8 cellular contexts compared by ENCODE assay signal in genomic region chr22:23591203-23591791, GRCh38. TPM values are rescaled to one million over a fixed set of nuclear protein-coding genes. Genes with fewer than 3 reads are reported as not detected.
A peak's percentile ranks its signal among the peaks of the same experiment; 100 is the strongest.
DNase-seq lines count a peak whose midpoint lies in the region; ATAC-seq lines count a peak whose summit lies in the region.

No MANE protein-coding gene starts in this region.

- no peak overlapping the region for H2BK15ac ChIP-seq in mesendoderm (replicated peaks; ENCODE audit: low read depth)

- no peaks in the 10 kb centered on the region for H3K79me1 ChIP-seq in mesendoderm (ENCODE audit: low read length)

- no peaks in the 10 kb centered on the region for H3K79me2 ChIP-seq in mesendoderm (ENCODE audit: control insufficient read depth, insufficient read depth, low read length)

- H4K5ac ChIP-seq in mesendoderm (ENCODE audit: low read length), result no peak overlapping the region

- no peak overlapping the region for H3K27ac ChIP-seq in mesendoderm (ENCODE audit: low read depth, low read length)

- H3K18ac ChIP-seq in mesendoderm (ENCODE audit: low read length), result no peak overlapping the region

- no CpG with 5 or more reads among the region's 11 CpGs for WGBS in mesendoderm (ENCODE audit: extremely low coverage, insufficient coverage, low lambda C conversion rate)

- DNase-seq in NCI-H2107 treated with DMSO at 0.1 percent for 48 hours (lab: John Stamatoyannopoulos, UW; ENCODE audit: unreplicated experiment) (peak; percentile 1), NCI-H2107 (lab: John Stamatoyannopoulos, UW) (no peak), NCI-H2227 treated with DMSO at 0.1 percent for 48 hours (lab: John Stamatoyannopoulos, UW) (peak; percentile 22), ecto neural progenitor cell (ENCODE audit: low spot score) (peak; percentile 87), mesendoderm (peak; percentile 84)
- DNase-seq in activated CD4-positive, alpha-beta T cell treated with anti-CD3 and anti-CD28 coated beads, Interleukin-2, amount 50 U/mL, for 4 hours, result peak; percentile 49 to 50
- DNase-seq in stimulated activated CD8-positive, alpha-beta memory T cell treated with anti-CD3 and anti-CD28 coated beads, Interleukin-2, amount 100 ng/mL, for 1 hour (ENCODE audit: low read depth in 2 of 2), result peak; percentile 11 to 33

- peaks cover 3% of the 10 kb centered on the region for H3K4me1 ChIP-seq in mesendoderm (ENCODE audit: control insufficient read depth, low read depth, low read length)

- H3K4ac ChIP-seq in mesendoderm (ENCODE audit: low read depth, low read length), result no peak overlapping the region

- no peak for ATAC-seq in GM21528 (IDR thresholded peaks at IDR 0.05; ENCODE audit: low FRiP score, unreplicated experiment)

- no peak overlapping the region for H4K8ac ChIP-seq in mesendoderm (ENCODE audit: low read depth, low read length)

- peak overlapping the region; percentile 33 for H3K9ac ChIP-seq in mesendoderm (ENCODE audit: low read length)

- peak overlapping the region; percentile 51 for H3K56ac ChIP-seq in mesendoderm (ENCODE audit: low read length)

- no peak overlapping the region for H3K4me3 ChIP-seq in mesendoderm (ENCODE audit: low read length)

- H3K27me3 ChIP-seq in mesendoderm (ENCODE audit: insufficient read depth, low read length, poor library complexity), result no peaks in the 10 kb centered on the region

- H3K4me2 ChIP-seq in mesendoderm (ENCODE audit: low read length), result no peak overlapping the region

- H2BK120ac ChIP-seq in mesendoderm (ENCODE audit: low read depth, low read length), result no peak overlapping the region

- H3K23ac ChIP-seq in mesendoderm (ENCODE audit: low read length), result no peak overlapping the region

- H3K36me3 ChIP-seq in mesendoderm (ENCODE audit: control insufficient read depth, insufficient read depth, low read length), result no peaks in the 10 kb centered on the region

- H2AK5ac ChIP-seq in mesendoderm (ENCODE audit: low read length), result no peak overlapping the region

- H2BK5ac ChIP-seq in mesendoderm (ENCODE audit: low read length), result no peak overlapping the region

RNA-seq across cellular contexts. Expression of gene IGLL1, which starts 11.2 kb away (rescaled TPM):
- not detected for polyA plus RNA-seq in mesendoderm (2013, experiment 1 of 2)
- polyA plus RNA-seq in mesendoderm (2013, experiment 2 of 2), result not detected

RNA-seq across cellular contexts. Expression of gene DRICH1, which starts 40.8 kb away (rescaled TPM):
- polyA plus RNA-seq in mesendoderm (2013, experiment 1 of 2), result 0.04 TPM
- 0.04 TPM for polyA plus RNA-seq in mesendoderm (2013, experiment 2 of 2)
